16 cellular contexts compared by ENCODE assay signal in genomic region chr14:23539867-23540469, GRCh38. TPM values are rescaled to one million over a fixed set of nuclear protein-coding genes. Genes with fewer than 3 reads are reported as not detected.
DNase-seq lines count a peak whose midpoint lies in the region; ATAC-seq and TF ChIP-seq lines count a peak whose summit lies in the region.
"Had no signal": no experiment of that assay in that cellular context is flagged by ENCODE, and none has a peak within 500 bp of the region (broad histone marks: within the 10 kb centered on the region; RNA-seq: fewer than 3 reads in every experiment).

No MANE protein-coding gene starts in this region.

- H3K27ac Mint-ChIP-seq in natural killer cell (no peak overlapping the region), glutamatergic neuron (ENCODE audit: unreplicated experiment) (peak overlapping the region; percentile 96), type B pancreatic cell (peak overlapping the region; percentile 32)
- no peak overlapping the region for H3K27ac Mint-ChIP-seq in natural killer cell treated with Interleukin-12 subunit alpha and Interleukin-12 subunit beta and Interleukin-15 and Interleukin-18, amount 100 ng/mL, for 72 hours
- H3K27ac Mint-ChIP-seq: activated CD4-positive, alpha-beta T cell treated with anti-CD3 and anti-CD28 coated beads, Interleukin-2, amount 10 ng/mL, durations not matched to agents 7 days and 5 days; activated T-cell treated with anti-CD3 and anti-CD28 coated beads, Interleukin-2, amount 50 U/mL, for 72 hours; T-helper 2 cell treated with Interferon-gamma antibody and Interleukin-4, amounts not matched to agents 5 μg/mL and 100 μg/mL, for 36 hours had no signal

- no peaks in the 10 kb centered on the region for H3K9me3 Mint-ChIP-seq in natural killer cell
- H3K9me3 Mint-ChIP-seq in natural killer cell treated with Interleukin-12 subunit alpha and Interleukin-12 subunit beta and Interleukin-15 and Interleukin-18, amount 100 ng/mL, for 72 hours = no peaks in the 10 kb centered on the region
- peaks cover 4% of the 10 kb centered on the region for H3K9me3 Mint-ChIP-seq in glutamatergic neuron (ENCODE audit: unreplicated experiment)
- no peaks in the 10 kb centered on the region for H3K9me3 Mint-ChIP-seq in type B pancreatic cell
- H3K9me3 Mint-ChIP-seq: activated CD4-positive, alpha-beta T cell treated with anti-CD3 and anti-CD28 coated beads, Interleukin-2, amount 10 ng/mL, durations not matched to agents 7 days and 5 days; activated T-cell treated with anti-CD3 and anti-CD28 coated beads, Interleukin-2, amount 50 U/mL, for 72 hours; T-helper 2 cell treated with Interferon-gamma antibody and Interleukin-4, amounts not matched to agents 5 μg/mL and 100 μg/mL, for 36 hours had no signal

- H3K27me3 Mint-ChIP-seq in natural killer cell (ENCODE audit: low read depth in 2 of 2) = no peaks in the 10 kb centered on the region
- no peaks in the 10 kb centered on the region for H3K27me3 Mint-ChIP-seq in natural killer cell treated with Interleukin-12 subunit alpha and Interleukin-12 subunit beta and Interleukin-15 and Interleukin-18, amount 100 ng/mL, for 72 hours
- peaks cover 10% of the 10 kb centered on the region for H3K27me3 Mint-ChIP-seq in glutamatergic neuron (ENCODE audit: unreplicated experiment)
- no peaks in the 10 kb centered on the region for H3K27me3 Mint-ChIP-seq in type B pancreatic cell

- no peak overlapping the region for H3K4me3 Mint-ChIP-seq in natural killer cell
- no peak overlapping the region for H3K4me3 Mint-ChIP-seq in natural killer cell treated with Interleukin-12 subunit alpha and Interleukin-12 subunit beta and Interleukin-15 and Interleukin-18, amount 100 ng/mL, for 72 hours
- H3K4me3 Mint-ChIP-seq in glutamatergic neuron (ENCODE audit: unreplicated experiment) = no peak overlapping the region
- no peak overlapping the region for H3K4me3 Mint-ChIP-seq in type B pancreatic cell
- H3K4me3 Mint-ChIP-seq: activated CD4-positive, alpha-beta T cell treated with anti-CD3 and anti-CD28 coated beads, Interleukin-2, amount 10 ng/mL, durations not matched to agents 7 days and 5 days; activated T-cell treated with anti-CD3 and anti-CD28 coated beads, Interleukin-2, amount 50 U/mL, for 72 hours; T-helper 2 cell treated with Interferon-gamma antibody and Interleukin-4, amounts not matched to agents 5 μg/mL and 100 μg/mL, for 36 hours had no signal

- ATAC-seq in natural killer cell = no peak
- no peak for ATAC-seq in natural killer cell treated with Interleukin-12 subunit alpha and Interleukin-12 subunit beta and Interleukin-15 and Interleukin-18, amount 100 ng/mL, for 72 hours
- ATAC-seq in GM21737 (IDR thresholded peaks at IDR 0.05; ENCODE audit: unreplicated experiment) = no peak

- peaks cover 0 to 4% of the 10 kb centered on the region in 2 donors for H3K4me1 Mint-ChIP-seq in natural killer cell
- peaks cover 0 to 2% of the 10 kb centered on the region in 2 donors for H3K4me1 Mint-ChIP-seq in natural killer cell treated with Interleukin-12 subunit alpha and Interleukin-12 subunit beta and Interleukin-15 and Interleukin-18, amount 100 ng/mL, for 72 hours (ENCODE audit: low read depth in 2 of 2)
- H3K4me1 Mint-ChIP-seq in glutamatergic neuron (ENCODE audit: low read depth, unreplicated experiment) = peaks cover 44% of the 10 kb centered on the region
- H3K4me1 Mint-ChIP-seq in type B pancreatic cell (ENCODE audit: unreplicated experiment) = peaks cover 24% of the 10 kb centered on the region

- peak; percentile 21 for TF ChIP-seq CTCF in natural killer cell (IDR thresholded peaks at IDR 0.05)
- TF ChIP-seq CTCF in VCaP (conservative IDR thresholded peaks at IDR 0.05) = peak; percentile 44; the same call in 1 of the 2 replicates
- peak; percentile 52 for TF ChIP-seq CTCF in glutamatergic neuron (IDR thresholded peaks at IDR 0.05; ENCODE audit: partially characterized antibody, unreplicated experiment)
- peak; percentile 42 for TF ChIP-seq CTCF in type B pancreatic cell (conservative IDR thresholded peaks at IDR 0.05)

- no peak overlapping the region for H3K27ac ChIP-seq in VCaP
- H3K27ac ChIP-seq: A549, brain microvascular endothelial cell had no signal

- no peaks in the 10 kb centered on the region for H3K36me3 Mint-ChIP-seq in natural killer cell
- no peaks in the 10 kb centered on the region for H3K36me3 Mint-ChIP-seq in natural killer cell treated with Interleukin-12 subunit alpha and Interleukin-12 subunit beta and Interleukin-15 and Interleukin-18, amount 100 ng/mL, for 72 hours
- no peaks in the 10 kb centered on the region for H3K36me3 Mint-ChIP-seq in glutamatergic neuron (ENCODE audit: unreplicated experiment)
- H3K36me3 Mint-ChIP-seq in type B pancreatic cell = peaks cover 9% of the 10 kb centered on the region

- intact Hi-C loops in natural killer cell (cut with micrococcal nuclease) = no loop called here

- DNase-seq in natural killer cell (no peak), glutamatergic neuron (no peak), type B pancreatic cell (ENCODE audit: extremely low spot score, unreplicated experiment) (no peak), NCI-H524 (lab: John Stamatoyannopoulos, UW) (no peak)
- DNase-seq in natural killer cell treated with Interleukin-12 subunit alpha and Interleukin-12 subunit beta and Interleukin-15 and Interleukin-18, amount 100 ng/mL, for 72 hours (ENCODE audit: low spot score) = no peak
- DNase-seq in stimulated activated CD4-positive, alpha-beta T cell treated with anti-CD3 and anti-CD28 coated beads, Interleukin-4, amount 100 ng/mL, for 4 hours = no peak
- DNase-seq: effector CD4-positive, alpha-beta T cell; left cardiac atrium had no signal

RNA-seq across cellular contexts. Expression of gene ZFHX2, which starts 11.6 kb away (rescaled TPM):
- under 1 TPM; 0.07 to 0.72 (median 0.45) TPM for total RNA-seq in natural killer cell
- total RNA-seq in natural killer cell treated with Interleukin-12 subunit alpha and Interleukin-12 subunit beta and Interleukin-15 and Interleukin-18, amount 100 ng/mL, for 72 hours = 1 to 10 TPM; 2.8 to 4.9 TPM
- 39.1 TPM for total RNA-seq in glutamatergic neuron (ENCODE audit: unreplicated experiment)
- 5.6 and 11.1 TPM in 2 replicates for total RNA-seq in type B pancreatic cell (ENCODE audit: low replicate concordance)

RNA-seq across cellular contexts. Expression of gene THTPA, which starts 16.1 kb away (rescaled TPM):
- total RNA-seq in natural killer cell = 10 to 100 TPM; 16.5 to 19.3 (median 19.1) TPM
- 10 to 100 TPM; 10.6 to 11.7 TPM for total RNA-seq in natural killer cell treated with Interleukin-12 subunit alpha and Interleukin-12 subunit beta and Interleukin-15 and Interleukin-18, amount 100 ng/mL, for 72 hours
- 19.3 TPM for total RNA-seq in glutamatergic neuron (ENCODE audit: unreplicated experiment)
- 14.3 and 16.4 TPM in 2 replicates for total RNA-seq in type B pancreatic cell (ENCODE audit: low replicate concordance)

RNA-seq across cellular contexts. Expression of gene AP1G2, which starts 27.6 kb away (rescaled TPM):
- 100 to 1,000 TPM; 219 to 296 (median 259) TPM for total RNA-seq in natural killer cell
- 100 to 1,000 TPM; 151 to 229 TPM for total RNA-seq in natural killer cell treated with Interleukin-12 subunit alpha and Interleukin-12 subunit beta and Interleukin-15 and Interleukin-18, amount 100 ng/mL, for 72 hours
- total RNA-seq in glutamatergic neuron (ENCODE audit: unreplicated experiment) = 105 TPM
- 156 and 170 TPM in 2 replicates for total RNA-seq in type B pancreatic cell (ENCODE audit: low replicate concordance)

RNA-seq across cellular contexts. Expression of gene JPH4, which starts 38.6 kb away (rescaled TPM):
- total RNA-seq in natural killer cell = under 1 TPM in 1 of 3 donors, not detected in 2; 0.25 TPM
- total RNA-seq in natural killer cell treated with Interleukin-12 subunit alpha and Interleukin-12 subunit beta and Interleukin-15 and Interleukin-18, amount 100 ng/mL, for 72 hours = under 1 TPM in 1 of 2 donors, not detected in 1; 0.07 TPM
- 52.7 TPM for total RNA-seq in glutamatergic neuron (ENCODE audit: unreplicated experiment)
- 0.33 and 8.3 TPM in 2 replicates for total RNA-seq in type B pancreatic cell (ENCODE audit: low replicate concordance)
- total RNA-seq: activated CD4-positive, alpha-beta T cell treated with anti-CD3 and anti-CD28 coated beads, Interleukin-2, amount 10 ng/mL, durations not matched to agents 7 days and 5 days; pulmonary artery endothelial cell had no signal

Comparison
In these comparisons a context has a peak if more than half of its experiments do, and no peak if none do; other contexts are left out.
1. H3K27ac Mint-ChIP-seq: peak in glutamatergic neuron (single experiment) and type B pancreatic cell (single experiment); none in natural killer cell (0 of 2) and natural killer cell treated with Interleukin-12 subunit alpha and Interleukin-12 subunit beta and Interleukin-15 and Interleukin-18, amount 100 ng/mL, for 72 hours (0 of 2).
2. Peak in every context shown above with its lines, with median percentiles within 50 percentile points of each other: CTCF ChIP-seq.